34 cellular contexts compared by ENCODE assay signal in genomic region chr11:82937554-82937953, GRCh38.
"Had no signal": no experiment of that assay in that cellular context is flagged by ENCODE, and none has a peak within 500 bp of the region (broad histone marks: within the 10 kb centered on the region; RNA-seq: fewer than 3 reads in every experiment).

No MANE protein-coding gene starts in this region.

- H3K27me3 ChIP-seq: ascending aorta had no signal

- H3K4me1 Mint-ChIP-seq: activated CD4-positive, alpha-beta memory T cell treated with anti-CD3 and anti-CD28 coated beads, Interleukin-2, amount 10 ng/mL, durations not matched to agents 7 days and 5 days; brain had no signal

- ATAC-seq: activated CD4-positive, alpha-beta T cell treated with anti-CD3 and anti-CD28 coated beads for 36 hours; activated CD4-positive, CD25-positive, alpha-beta regulatory T cell treated with anti-CD3 and anti-CD28 coated beads, Interleukin-2, amount 50 U/mL, for 24 hours; activated CD8-positive, alpha-beta memory T cell treated with anti-CD3 and anti-CD28 coated beads, Interleukin-2, amount 10 ng/mL, durations not matched to agents 7 days and 5 days; activated CD8-positive, alpha-beta T cell treated with anti-CD3 and anti-CD28 coated beads, Interleukin-2, amount 10 ng/mL, durations not matched to agents 7 days and 5 days; activated naive CD8-positive, alpha-beta T cell treated with anti-CD3 and anti-CD28 coated beads, Interleukin-2, amount 50 U/mL, for 24 hours; T-cell had no signal

- FAIRE-seq: TTC549 had no signal

- H3K4me3 Mint-ChIP-seq: activated B cell treated with CpG ODN at 0.5 μM for 24 hours; activated CD4-positive, alpha-beta memory T cell treated with anti-CD3 and anti-CD28 coated beads, Interleukin-2, amount 10 ng/mL, durations not matched to agents 7 days and 5 days; activated CD4-positive, alpha-beta T cell treated with anti-CD3 and anti-CD28 coated beads for 36 hours; activated CD4-positive, alpha-beta T cell treated with anti-CD3 and anti-CD28 coated beads, Interleukin-2, amount 10 ng/mL, durations not matched to agents 7 days and 5 days; activated CD8-positive, alpha-beta memory T cell treated with anti-CD3 and anti-CD28 coated beads, Interleukin-2, amount 10 ng/mL, durations not matched to agents 7 days and 5 days; activated CD8-positive, alpha-beta T cell treated with anti-CD3 and anti-CD28 coated beads, Interleukin-2, amount 10 ng/mL, durations not matched to agents 7 days and 5 days; activated naive CD4-positive, alpha-beta T cell treated with anti-CD3 and anti-CD28 coated beads, Interleukin-2, amount 10 ng/mL, durations not matched to agents 7 days and 5 days; activated naive CD4-positive, alpha-beta T cell treated with anti-CD3 and anti-CD28 coated beads, Interleukin-2, amount 50 U/mL, for 24 hours; activated naive CD8-positive, alpha-beta T cell; activated naive CD8-positive, alpha-beta T cell treated with anti-CD3 and anti-CD28 coated beads, Interleukin-2, amount 10 ng/mL, durations not matched to agents 7 days and 5 days; activated naive CD8-positive, alpha-beta T cell treated with anti-CD3 and anti-CD28 coated beads, Interleukin-2, amount 50 U/mL, for 24 hours; activated T-cell treated with anti-CD3 and anti-CD28 coated beads, Interleukin-2, amount 50 U/mL, for 24 hours; brain; T-cell; T-helper 2 cell treated with Interferon-gamma antibody and Interleukin-4, amounts not matched to agents 5 μg/mL and 100 μg/mL, for 36 hours had no signal

- H3K36me3 ChIP-seq: ascending aorta had no signal

- H3K9me3 ChIP-seq: ascending aorta had no signal

- DNase-seq: activated B cell treated with CpG ODN at 0.5 μM for 24 hours; activated CD4-positive, alpha-beta memory T cell treated with anti-CD3 and anti-CD28 coated beads, Interleukin-2, amount 10 ng/mL, durations not matched to agents 7 days and 5 days; activated CD4-positive, alpha-beta T cell treated with anti-CD3 and anti-CD28 coated beads for 1 hour; activated CD4-positive, alpha-beta T cell treated with anti-CD3 and anti-CD28 coated beads for 36 hours; activated CD4-positive, alpha-beta T cell treated with anti-CD3 and anti-CD28 coated beads for 48 hours; activated CD4-positive, alpha-beta T cell treated with anti-CD3 and anti-CD28 coated beads, Interleukin-2, amount 10 ng/mL, durations not matched to agents 7 days and 5 days; activated CD4-positive, alpha-beta T cell treated with anti-CD3 and anti-CD28 coated beads, Interleukin-2, amount 50 U/mL, for 48 hours; activated CD8-positive, alpha-beta memory T cell treated with anti-CD3 and anti-CD28 coated beads for 24 hours; activated CD8-positive, alpha-beta memory T cell treated with anti-CD3 and anti-CD28 coated beads, Interleukin-2, amount 10 ng/mL, durations not matched to agents 7 days and 5 days; activated CD8-positive, alpha-beta memory T cell treated with anti-CD3 and anti-CD28 coated beads, Interleukin-2, amount 50 U/mL, for 48 hours; activated CD8-positive, alpha-beta T cell treated with anti-CD3 and anti-CD28 coated beads, Interleukin-2, amount 10 ng/mL, durations not matched to agents 7 days and 5 days; activated effector memory CD4-positive, alpha-beta T cell treated with Interleukin-2 at 50 U/mL for 16 hours; activated gamma-delta T cell; activated naive CD4-positive, alpha-beta T cell treated with anti-CD3 and anti-CD28 coated beads, Interleukin-2, amount 10 ng/mL, durations not matched to agents 7 days and 5 days; activated naive CD4-positive, alpha-beta T cell treated with Interleukin-2 at 50 U/mL for 16 hours; activated naive CD8-positive, alpha-beta T cell treated with anti-CD3 and anti-CD28 coated beads, Interleukin-2, amount 10 ng/mL, durations not matched to agents 7 days and 5 days; activated naive CD8-positive, alpha-beta T cell treated with anti-CD3 and anti-CD28 coated beads, Interleukin-2, amount 50 U/mL, for 24 hours; activated T-cell treated with anti-CD3 and anti-CD28 coated beads, Interleukin-2, amount 50 U/mL, for 24 hours; activated T-cell treated with anti-CD3 and anti-CD28 coated beads, Interleukin-2, amount 50 U/mL, for 48 hours; amygdala; anterior cingulate cortex; central memory CD4-positive, alpha-beta T cell; T-cell; T-helper 2 cell; T-helper 9 cell had no signal

- H3K9me3 Mint-ChIP-seq: activated B cell treated with CpG ODN at 0.5 μM for 24 hours; activated naive CD4-positive, alpha-beta T cell treated with anti-CD3 and anti-CD28 coated beads, Interleukin-2, amount 50 U/mL, for 24 hours; T-helper 2 cell treated with Interferon-gamma antibody and Interleukin-4, amounts not matched to agents 5 μg/mL and 100 μg/mL, for 36 hours had no signal

- H3K4me3 ChIP-seq: ascending aorta had no signal

- H3K27ac Mint-ChIP-seq: activated B cell treated with CpG ODN at 0.5 μM for 24 hours; activated CD4-positive, alpha-beta memory T cell treated with anti-CD3 and anti-CD28 coated beads, Interleukin-2, amount 10 ng/mL, durations not matched to agents 7 days and 5 days; activated CD4-positive, alpha-beta T cell treated with anti-CD3 and anti-CD28 coated beads for 36 hours; activated CD4-positive, alpha-beta T cell treated with anti-CD3 and anti-CD28 coated beads, Interleukin-2, amount 10 ng/mL, durations not matched to agents 7 days and 5 days; activated CD8-positive, alpha-beta memory T cell treated with anti-CD3 and anti-CD28 coated beads, Interleukin-2, amount 10 ng/mL, durations not matched to agents 7 days and 5 days; activated CD8-positive, alpha-beta T cell treated with anti-CD3 and anti-CD28 coated beads, Interleukin-2, amount 10 ng/mL, durations not matched to agents 7 days and 5 days; activated naive CD4-positive, alpha-beta T cell treated with anti-CD3 and anti-CD28 coated beads, Interleukin-2, amount 10 ng/mL, durations not matched to agents 7 days and 5 days; activated naive CD4-positive, alpha-beta T cell treated with anti-CD3 and anti-CD28 coated beads, Interleukin-2, amount 50 U/mL, for 24 hours; activated naive CD8-positive, alpha-beta T cell; activated naive CD8-positive, alpha-beta T cell treated with anti-CD3 and anti-CD28 coated beads, Interleukin-2, amount 10 ng/mL, durations not matched to agents 7 days and 5 days; activated naive CD8-positive, alpha-beta T cell treated with anti-CD3 and anti-CD28 coated beads, Interleukin-2, amount 50 U/mL, for 24 hours; activated T-cell treated with anti-CD3 and anti-CD28 coated beads, Interleukin-2, amount 50 U/mL, for 24 hours; activated T-helper 2 cell treated with anti-CD3 and anti-CD28 coated beads, Interferon-gamma antibody, Interleukin-2, Interleukin-4, amounts not matched to agents 10 μg/mL and 5 μg/mL and 100 μg/mL, durations not matched to agents 14 hours and 24 hours and 36 hours; brain; T-cell; T-helper 2 cell treated with Interferon-gamma antibody and Interleukin-4, amounts not matched to agents 5 μg/mL and 100 μg/mL, for 36 hours had no signal

- H3K27me3 Mint-ChIP-seq: activated B cell treated with CpG ODN at 0.5 μM for 24 hours; activated CD4-positive, alpha-beta memory T cell treated with anti-CD3 and anti-CD28 coated beads, Interleukin-2, amount 10 ng/mL, durations not matched to agents 7 days and 5 days; activated CD4-positive, alpha-beta T cell treated with anti-CD3 and anti-CD28 coated beads for 36 hours; activated CD4-positive, alpha-beta T cell treated with anti-CD3 and anti-CD28 coated beads, Interleukin-2, amount 10 ng/mL, durations not matched to agents 7 days and 5 days; activated CD8-positive, alpha-beta memory T cell treated with anti-CD3 and anti-CD28 coated beads, Interleukin-2, amount 10 ng/mL, durations not matched to agents 7 days and 5 days; activated naive CD4-positive, alpha-beta T cell treated with anti-CD3 and anti-CD28 coated beads, Interleukin-2, amount 10 ng/mL, durations not matched to agents 7 days and 5 days; activated naive CD4-positive, alpha-beta T cell treated with anti-CD3 and anti-CD28 coated beads, Interleukin-2, amount 50 U/mL, for 24 hours; activated naive CD8-positive, alpha-beta T cell; activated naive CD8-positive, alpha-beta T cell treated with anti-CD3 and anti-CD28 coated beads, Interleukin-2, amount 10 ng/mL, durations not matched to agents 7 days and 5 days; activated naive CD8-positive, alpha-beta T cell treated with anti-CD3 and anti-CD28 coated beads, Interleukin-2, amount 50 U/mL, for 24 hours; activated T-cell treated with anti-CD3 and anti-CD28 coated beads, Interleukin-2, amount 50 U/mL, for 24 hours; T-cell had no signal

- H3K4me1 ChIP-seq: ascending aorta had no signal

- H3K36me3 Mint-ChIP-seq: brain, T-cell had no signal

- H3K27ac ChIP-seq: ascending aorta, VCaP had no signal
